In the genomic region with DNA sequence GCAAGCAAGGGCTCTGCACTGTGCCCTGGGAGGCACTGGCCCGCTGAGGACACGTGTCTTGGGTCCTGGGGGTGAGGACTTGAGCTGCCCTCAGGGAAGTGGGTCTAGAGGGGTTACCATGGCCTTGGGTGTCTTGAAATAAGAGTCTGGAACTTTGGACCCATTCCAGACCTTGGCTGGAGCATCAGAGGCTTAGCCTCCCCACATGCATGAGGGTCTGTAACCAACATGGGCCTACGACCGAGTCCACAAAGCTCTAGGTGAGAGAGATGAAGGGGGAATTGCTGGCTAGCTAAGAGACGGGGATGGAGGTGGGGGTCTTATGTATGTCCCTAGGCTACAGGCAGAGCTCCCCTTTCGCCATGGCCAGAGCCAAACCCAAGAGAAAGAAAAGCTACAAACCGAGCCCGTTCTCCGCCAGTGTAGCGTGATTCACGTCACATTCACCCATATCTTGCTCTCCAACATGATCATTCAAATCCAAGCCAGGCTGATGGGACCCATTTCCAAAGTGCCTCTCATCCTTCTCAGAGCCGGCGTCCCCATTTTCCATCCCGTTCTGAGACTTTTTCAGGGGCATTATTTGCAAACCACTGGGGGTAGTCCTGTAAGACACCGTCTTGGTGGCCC, we compare ENCODE assay signal across 25 cellular contexts.
"Had no signal": no experiment of that assay in that cellular context is flagged by ENCODE, and none has a peak within 500 bp of the region (broad histone marks: within the 10 kb centered on the region; RNA-seq: fewer than 3 reads in every experiment).

No MANE protein-coding gene starts in this region.

- H3K36me3 ChIP-seq: gastroesophageal sphincter, lower lobe of right lung had no signal

- H3K9me3 ChIP-seq: left lung, lower lobe of right lung, mucosa of descending colon had no signal

- H3K9me3 Mint-ChIP-seq: effector memory CD8-positive, alpha-beta T cell; immature natural killer cell had no signal

- H3K4me3 Mint-ChIP-seq: effector memory CD8-positive, alpha-beta T cell; endodermal cell; immature natural killer cell; mesothelial cell of epicardium had no signal

- H3K36me3 Mint-ChIP-seq: immature natural killer cell, mesothelial cell of epicardium had no signal

- H3K27ac ChIP-seq: coronary artery, epithelial cell of prostate, foreskin keratinocyte, gastroesophageal sphincter, heart left ventricle, hepatocyte, left lung, lower lobe of right lung had no signal

- H3K27ac Mint-ChIP-seq: effector memory CD8-positive, alpha-beta T cell; endodermal cell; immature natural killer cell; mesothelial cell of epicardium had no signal

- H3K27me3 ChIP-seq: dorsolateral prefrontal cortex, foreskin keratinocyte, heart left ventricle, hepatocyte, left lung had no signal

- H2AFZ ChIP-seq: hepatocyte had no signal

- DNase-seq: dermis blood vessel endothelial cell; dorsolateral prefrontal cortex; effector CD8-positive, alpha-beta T cell; effector memory CD8-positive, alpha-beta T cell; endodermal cell; erythroblast; foreskin keratinocyte; heart left ventricle; hypothalamus; immature natural killer cell; left cardiac atrium; left ventricle myocardium superior; lower lobe of right lung; mesenchymal stem cell; mucosa of descending colon had no signal

- H3K4me1 Mint-ChIP-seq: endodermal cell, immature natural killer cell, mesothelial cell of epicardium had no signal

- FAIRE-seq: colon, endometrium, frontal cortex, keratinocyte had no signal

- H3K4me1 ChIP-seq: foreskin keratinocyte, gastroesophageal sphincter, heart left ventricle, left lung, lower lobe of right lung had no signal

- H3K4me2 ChIP-seq: hepatocyte had no signal

- H3K27me3 Mint-ChIP-seq: effector memory CD8-positive, alpha-beta T cell had no signal

- H3K4me3 ChIP-seq: coronary artery, dorsolateral prefrontal cortex, gastroesophageal sphincter, heart left ventricle, hepatocyte, left lung, lower lobe of right lung, mucosa of descending colon had no signal
